ENCODE assay signal across 12 cellular contexts in genomic region chrX:11239230-11239629, GRCh38. TPM values are rescaled to one million over a fixed set of nuclear protein-coding genes. Genes with fewer than 3 reads are reported as not detected.
A peak's percentile ranks its signal among the peaks of the same experiment; 100 is the strongest.
DNase-seq lines count a peak whose midpoint lies in the region; ATAC-seq and TF ChIP-seq lines count a peak whose summit lies in the region.
"Had no signal": no experiment of that assay in that cellular context is flagged by ENCODE, and none has a peak within 500 bp of the region (broad histone marks: within the 10 kb centered on the region; RNA-seq: fewer than 3 reads in every experiment).

No MANE protein-coding gene starts in this region.

- no peak overlapping the region for H4K91ac ChIP-seq in IMR-90 (ENCODE audit: insufficient read depth, low read depth, low read length)

- H3K9ac ChIP-seq in IMR-90 (ENCODE audit: low read depth, low read length), result no peak overlapping the region

- H3K4me2 ChIP-seq in IMR-90 (ENCODE audit: low read depth, low read length), result no peak overlapping the region

- ATAC-seq in GM21390 (IDR thresholded peaks at IDR 0.05; ENCODE audit: unreplicated experiment) (peak; percentile 92), IMR-90 (ENCODE audit: low read depth) (peak; percentile 78)
- ATAC-seq in effector memory CD8-positive, alpha-beta T cell (replicated peaks), result no peak

- no peak overlapping the region for H2BK120ac ChIP-seq in IMR-90 (ENCODE audit: low read depth, low read length)

- H3K56ac ChIP-seq in IMR-90 (ENCODE audit: extremely low read depth, insufficient read depth, low read length), result no peak overlapping the region

- no peak overlapping the region for H3K27ac Mint-ChIP-seq in effector memory CD8-positive, alpha-beta T cell

- H3K36me3 Mint-ChIP-seq in effector memory CD8-positive, alpha-beta T cell (ENCODE audit: insufficient read depth), result no peaks in the 10 kb centered on the region

- dilution Hi-C loops in IMR-90 (cut with HindIII; ENCODE audit: low sequenced_read_pairs, unreplicated experiment), result no loop called here

- no peak overlapping the region for H2AFZ ChIP-seq in IMR-90 (replicated peaks; ENCODE audit: low read length, poor library complexity)

- H4K20me1 ChIP-seq in IMR-90 (ENCODE audit: insufficient read depth, low read length), result no peaks in the 10 kb centered on the region

- no peak overlapping the region for H2AK5ac ChIP-seq in IMR-90 (ENCODE audit: low read depth, low read length)

- POLR2A ChIA-PET in IMR-90 (lab: Charles Lee; ENCODE audit: unreplicated experiment), result no interaction called here

- no peaks in the 10 kb centered on the region for H3K9me1 ChIP-seq in IMR-90 (ENCODE audit: insufficient read depth, low read length)

- H4K8ac ChIP-seq in IMR-90 (ENCODE audit: low read depth in 2 of 2, low read length in 2 of 2), result no peak overlapping the region

- in situ Hi-C loops in IMR-90 (cut with MboI; ENCODE audit: low sequenced_read_pairs), result no loop called here

- no peaks in the 10 kb centered on the region for H3K4me1 Mint-ChIP-seq in effector memory CD8-positive, alpha-beta T cell (ENCODE audit: low read depth in 2 of 2)

- no peak overlapping the region for H3K4ac ChIP-seq in IMR-90 (ENCODE audit: low read depth, low read length)

- no peak for TF ChIP-seq RAD21 in IMR-90 (IDR thresholded peaks at IDR 0.05; ENCODE audit: low read length)

- no peaks in the 10 kb centered on the region for H3K79me1 ChIP-seq in IMR-90 (ENCODE audit: low read depth in 1 of 2, low read length in 2 of 2)

- H3K36me3 ChIP-seq in IMR-90 (ENCODE audit: control insufficient read depth, insufficient read depth, low read length), result no peaks in the 10 kb centered on the region
- H3K36me3 ChIP-seq: neutrophil, WERI-Rb-1 had no signal

- no peaks in the 10 kb centered on the region for H3K27me3 Mint-ChIP-seq in effector memory CD8-positive, alpha-beta T cell

- H3K9me3 ChIP-seq in IMR-90 (ENCODE audit: control insufficient read depth, insufficient read depth, low read length), result no peaks in the 10 kb centered on the region
- H3K9me3 ChIP-seq: neutrophil had no signal

- no peaks in the 10 kb centered on the region for H3K9me3 Mint-ChIP-seq in effector memory CD8-positive, alpha-beta T cell

- no peak overlapping the region for H2BK15ac ChIP-seq in IMR-90 (ENCODE audit: low read depth, low read length)

- no peak overlapping the region for H3K23ac ChIP-seq in IMR-90 (ENCODE audit: low read depth, low read length)

- no peak overlapping the region for H2BK5ac ChIP-seq in IMR-90 (ENCODE audit: low read depth, low read length, poor library complexity, severe bottlenecking)

- CTCF ChIA-PET in IMR-90 (lab: Yijun Ruan, JAX), result no interaction called here

- no TSS peak for BruUV-seq in IMR-90 (replicated peaks; lab: Mats Ljungman, UMichigan)

- H3K4me3 ChIP-seq in IMR-90 (ENCODE audit: insufficient read depth, low read depth, low read length) (no peak overlapping the region), foreskin fibroblast (ENCODE audit: low read depth in 1 of 2, low read length in 2 of 2) (no peak overlapping the region)

- intact Hi-C loops in IMR-90 (cut with micrococcal nuclease), result no loop called here

- H2AK9ac ChIP-seq in IMR-90 (replicated peaks; ENCODE audit: low read depth, low read length, poor library complexity), result no peak overlapping the region

- H3K4me3 Mint-ChIP-seq in effector memory CD8-positive, alpha-beta T cell, result no peak overlapping the region

- TF ChIP-seq POLR2A in IMR-90 (IDR thresholded peaks at IDR 0.05; ENCODE audit: low read depth, low read length), result no peak

- TF ChIP-seq CTCF in IMR-90 (conservative IDR thresholded peaks at IDR 0.05; ENCODE audit: low read depth, low read length), result no peak
- no peak for TF ChIP-seq CTCF in foreskin fibroblast (IDR thresholded peaks at IDR 0.05; ENCODE audit: low read depth, low read length)

- no peak overlapping the region for H2BK20ac ChIP-seq in IMR-90 (ENCODE audit: low read depth, low read length)

- H3K27me3 ChIP-seq in IMR-90 (ENCODE audit: control insufficient read depth, insufficient read depth, low read length), result no peaks in the 10 kb centered on the region
- H3K27me3 ChIP-seq: neutrophil had no signal

- no peak overlapping the region for H3K18ac ChIP-seq in IMR-90 (ENCODE audit: low read depth, low read length)

- H3K27ac ChIP-seq in IMR-90 (ENCODE audit: insufficient read depth, low read length), result no peak overlapping the region
- H3K27ac ChIP-seq: neutrophil, WERI-Rb-1 had no signal

- no peak overlapping the region for H3K14ac ChIP-seq in IMR-90 (replicated peaks; ENCODE audit: low read depth, low read length)

- H4K5ac ChIP-seq in IMR-90 (ENCODE audit: low read depth, low read length), result no peak overlapping the region

- DNase-seq in EL, result peak; percentile 53
- DNase-seq in IMR-90, result peak; percentile 77
- peak; percentile 74 to 81 for DNase-seq in foreskin fibroblast
- no peak for DNase-seq in NCI-H446 (lab: John Stamatoyannopoulos, UW)
- DNase-seq in SKM-1 treated with dmso at 0.1 percent for 144 hours (lab: John Stamatoyannopoulos, UW; ENCODE audit: unreplicated experiment), result no peak
- DNase-seq in NCI-H1417 treated with DMSO at 0.1 percent for 48 hours (lab: John Stamatoyannopoulos, UW), result no peak
- DNase-seq in effector memory CD8-positive, alpha-beta T cell, result no peak
- DNase-seq: effector CD8-positive, alpha-beta T cell; stimulated activated naive CD4-positive, alpha-beta T cell treated with Interleukin-2 at 50 U/mL for 16 hours; WERI-Rb-1 had no signal

- no peaks in the 10 kb centered on the region for H3K4me1 ChIP-seq in IMR-90 (ENCODE audit: control insufficient read depth, insufficient read depth, low read length)

TF ChIP-seq in IMR-90, 13 proteins besides CTCF, POLR2A, EP300 and RAD21:
- TF ChIP-seq RCOR1 (IDR thresholded peaks at IDR 0.05; ENCODE audit: insufficient replicate concordance, low read length) (no peak), RFX5 (IDR thresholded peaks at IDR 0.05; ENCODE audit: low read depth, low read length) (no peak), ELK1 (IDR thresholded peaks at IDR 0.05; ENCODE audit: borderline replicate concordance, low read depth, low read length) (no peak), USF2 (IDR thresholded peaks at IDR 0.05; ENCODE audit: low read depth, low read length) (no peak), FOS (IDR thresholded peaks at IDR 0.05; ENCODE audit: low read depth, low read length) (no peak), CHD1 (IDR thresholded peaks at IDR 0.05; ENCODE audit: low read depth, low read length) (no peak), NFE2L2 (IDR thresholded peaks at IDR 0.05; ENCODE audit: low read depth, low read length) (no peak), MAZ (IDR thresholded peaks at IDR 0.05; ENCODE audit: borderline replicate concordance, low read depth, low read length) (no peak), MXI1 (IDR thresholded peaks at IDR 0.05; ENCODE audit: borderline replicate concordance, low read depth, low read length) (no peak), CEBPB (IDR thresholded peaks at IDR 0.05; ENCODE audit: low read depth, low read length) (no peak), MAFK (IDR thresholded peaks at IDR 0.05; ENCODE audit: low read depth, low read length) (no peak), BHLHE40 (IDR thresholded peaks at IDR 0.05; ENCODE audit: low read depth, low read length) (no peak)

RNA-seq across cellular contexts. Expression of gene AMELX, which starts 54.0 kb away (rescaled TPM):
- not detected in 2 replicates for total RNA-seq in IMR-90 (2012; rRNA removed)
- not detected in 2 replicates for polyA plus RNA-seq in IMR-90 (2012; rRNA removed)
- not detected in 2 replicates for polyA plus RNA-seq in IMR-90 (2012; cell fraction: cytosol; rRNA removed)
- not detected in 2 replicates for polyA plus RNA-seq in IMR-90 (2012; cell fraction: nucleus; rRNA removed; ENCODE audit: low replicate concordance)

Comparison
In these comparisons a context has a peak if more than half of its experiments do, and no peak if none do; other contexts are left out.
1. DNase-seq: peak in EL (single experiment), IMR-90 (single experiment) and foreskin fibroblast (2 of 2); none in NCI-H446 (0 of 2), SKM-1 treated with dmso at 0.1 percent for 144 hours (single experiment), NCI-H1417 treated with DMSO at 0.1 percent for 48 hours (single experiment) and effector memory CD8-positive, alpha-beta T cell (0 of 3).